24 cellular contexts compared by ENCODE assay signal in the genomic region with DNA sequence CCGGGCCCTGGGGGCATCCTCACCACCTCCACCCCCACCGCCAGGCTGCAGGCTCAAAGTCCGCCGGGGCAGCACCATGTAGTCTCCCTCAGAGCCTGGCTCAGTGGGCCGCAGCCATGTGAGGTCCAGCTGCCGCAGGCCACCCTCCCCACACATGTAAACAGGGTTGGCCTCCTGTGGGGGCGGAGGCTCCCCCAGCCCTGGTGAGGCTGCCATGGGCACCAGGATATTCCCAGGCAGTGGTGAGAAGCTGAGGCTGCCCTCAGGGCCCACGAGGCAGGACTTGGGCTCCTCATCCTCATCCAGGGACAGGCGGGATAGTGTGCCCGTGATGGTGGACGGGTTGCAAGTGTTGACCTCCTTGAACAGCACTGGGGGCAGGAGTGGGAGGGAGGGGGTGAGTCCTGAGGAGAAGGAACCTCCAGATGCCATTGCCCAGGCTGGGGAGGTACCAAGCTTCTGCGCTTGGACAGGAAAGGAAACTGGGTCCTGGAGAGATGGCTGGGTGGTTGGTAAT. TPM values are rescaled to one million over a fixed set of nuclear protein-coding genes. Genes with fewer than 3 reads are reported as not detected.
"Had no signal": no experiment of that assay in that cellular context is flagged by ENCODE, and none has a peak within 500 bp of the region (broad histone marks: within the 10 kb centered on the region; RNA-seq: fewer than 3 reads in every experiment).

No MANE protein-coding gene starts in this region.

- H3K4me3 ChIP-seq: left lung, lower lobe of right lung, ovary, right atrium auricular region, skin epidermis, stomach, thoracic aorta, tibial artery, upper lobe of right lung had no signal

- H3K4me1 ChIP-seq: left lung, lower lobe of right lung, right atrium auricular region, tibial artery, upper lobe of right lung had no signal

- H3K27me3 ChIP-seq: ovary, right atrium auricular region, stomach, tibial artery, upper lobe of right lung had no signal

- H3K36me3 ChIP-seq: left lung, lower lobe of right lung, neutrophil, ovary, right atrium auricular region, stomach, thoracic aorta, tibial artery, upper lobe of right lung had no signal

- H3K9me3 ChIP-seq: left lung, lower lobe of right lung, neutrophil, ovary, right atrium auricular region, stomach, thoracic aorta, tibial artery, upper lobe of right lung had no signal

- ATAC-seq: left colon; left lung; lower lobe of right lung; naive thymus-derived CD8-positive, alpha-beta T cell; sciatic nerve; stimulated activated naive B cell treated with anti-CD40 and anti-IgM and Interleukin-4, amounts not matched to agents 10 μg/mL and 1 μg/mL and 100 μg/mL, for 72 hours; stimulated activated naive CD8-positive, alpha-beta T cell treated with anti-CD3 and anti-CD28 coated beads, Interleukin-15, Interleukin-2, amounts not matched to agents 100 U/mL and 50 U/mL, for 24 hours; upper lobe of right lung had no signal

- DNase-seq: hippocampal formation; kidney; left colon; lower lobe of right lung; mesenchymal stem cell; naive thymus-derived CD8-positive, alpha-beta T cell; occipital lobe; ovary; stimulated activated CD4-positive, alpha-beta T cell treated with anti-CD3 and anti-CD28 coated beads, Interleukin-12 subunit alpha, Interleukin-12 subunit beta, amount 100 ng/mL, for 4 hours; stimulated activated CD4-positive, alpha-beta T cell treated with anti-CD3 and anti-CD28 coated beads, Interleukin-15, amount 100 ng/mL, for 24 hours; stimulated activated CD4-positive, alpha-beta T cell treated with anti-CD3 and anti-CD28 coated beads, Interleukin-2, amount 100 ng/mL, for 24 hours; stimulated activated CD4-positive, alpha-beta T cell treated with anti-CD3 and anti-CD28 coated beads, Interleukin-4, amount 100 ng/mL, for 1 hour; stimulated activated naive B cell treated with anti-CD40 and anti-IgM and Interleukin-4, amounts not matched to agents 10 μg/mL and 1 μg/mL and 100 μg/mL, for 72 hours; stimulated activated naive CD8-positive, alpha-beta T cell treated with anti-CD3 and anti-CD28 coated beads, Interleukin-15, Interleukin-2, amounts not matched to agents 100 U/mL and 50 U/mL, for 24 hours; stomach; tibial artery; trophoblast cell; upper lobe of right lung had no signal

- H3K27ac ChIP-seq: left lung, lower lobe of right lung, neutrophil, ovary, right atrium auricular region, skin epidermis, stomach, thoracic aorta, tibial artery, upper lobe of right lung had no signal

RNA-seq across cellular contexts. Expression of gene COL16A1, which starts 27.3 kb away (rescaled TPM):
- total RNA-seq: naive thymus-derived CD8-positive, alpha-beta T cell had no signal
